Comparison of ENCODE assay signal across 10 cellular contexts in genomic region chr1:244210884-244211558, GRCh38.
DNase-seq lines count a peak whose midpoint lies in the region; ATAC-seq, FAIRE-seq and TF ChIP-seq lines count a peak whose summit lies in the region.
"Had no signal": no experiment of that assay in that cellular context is flagged by ENCODE, and none has a peak within 500 bp of the region (broad histone marks: within the 10 kb centered on the region; RNA-seq: fewer than 3 reads in every experiment).

No MANE protein-coding gene starts in this region.

- no peak overlapping the region for H3K4me3 ChIP-seq in epithelial cell of esophagus (ENCODE audit: low read length)
- no peak overlapping the region for H3K4me3 ChIP-seq in pancreas
- H3K4me3 ChIP-seq: skin epidermis had no signal

- no peak overlapping the region for H3K27ac ChIP-seq in pancreas
- H3K27ac ChIP-seq: skin epidermis had no signal

- 83 to 85% methylated on average over 28 of the region's 28 CpGs for WGBS in pancreas, 2 donors

- DNase-seq in ELR (ENCODE audit: low read depth) (peak; percentile 26), LHCN-M2 (ENCODE audit: low read depth) (peak; percentile 33), epithelial cell of esophagus (ENCODE audit: low read depth) (peak; percentile 12), pancreas (peak in 1 of 6 donors; percentile 34), GF-D8 (lab: John Stamatoyannopoulos, UW) (no peak)
- DNase-seq in stimulated activated CD4-positive, alpha-beta T cell treated with anti-CD3 and anti-CD28 coated beads, Interleukin-2, amount 100 ng/mL, for 48 hours, result no peak
- DNase-seq: NCI-H1930 had no signal

- intact Hi-C loops in pancreas (cut with DNase I), result no loop called here

- H3K4me1 ChIP-seq in pancreas, result no peaks in the 10 kb centered on the region

- H3K36me3 ChIP-seq in pancreas, result no peaks in the 10 kb centered on the region

- no peak for FAIRE-seq in pancreas (lab: Jason Lieb, UNC)

- TF ChIP-seq CTCF in epithelial cell of esophagus (IDR thresholded peaks at IDR 0.05; ENCODE audit: insufficient read depth, low read depth, low read length, missing control alignments), result peak; percentile 50
- TF ChIP-seq CTCF in pancreas (IDR thresholded peaks at IDR 0.05), result peak in 1 of 4 donors; percentile 24

- no peaks in the 10 kb centered on the region for H3K9me3 ChIP-seq in pancreas

- H3K27me3 ChIP-seq in pancreas, result no peaks in the 10 kb centered on the region

- peak in 3 of 4 donors; percentile 61 to 78 (median 78) for ATAC-seq in pancreas
- no peak for ATAC-seq in HG02798 (IDR thresholded peaks at IDR 0.05; ENCODE audit: poor library complexity, unreplicated experiment)
- no peak for ATAC-seq in GM18519 (IDR thresholded peaks at IDR 0.05; ENCODE audit: low FRiP score, unreplicated experiment)

Comparison
In these comparisons a context has a peak if more than half of its experiments do, and no peak if none do; other contexts are left out.
1. DNase-seq: peak in ELR (single experiment), LHCN-M2 (single experiment) and epithelial cell of esophagus (single experiment); none in GF-D8 (single experiment) and stimulated activated CD4-positive, alpha-beta T cell treated with anti-CD3 and anti-CD28 coated beads, Interleukin-2, amount 100 ng/mL, for 48 hours (0 of 2).
2. ATAC-seq: peak in pancreas (3 of 4); none in HG02798 (single experiment) and GM18519 (single experiment).